8 cellular contexts compared by ENCODE assay signal in the genomic region with DNA sequence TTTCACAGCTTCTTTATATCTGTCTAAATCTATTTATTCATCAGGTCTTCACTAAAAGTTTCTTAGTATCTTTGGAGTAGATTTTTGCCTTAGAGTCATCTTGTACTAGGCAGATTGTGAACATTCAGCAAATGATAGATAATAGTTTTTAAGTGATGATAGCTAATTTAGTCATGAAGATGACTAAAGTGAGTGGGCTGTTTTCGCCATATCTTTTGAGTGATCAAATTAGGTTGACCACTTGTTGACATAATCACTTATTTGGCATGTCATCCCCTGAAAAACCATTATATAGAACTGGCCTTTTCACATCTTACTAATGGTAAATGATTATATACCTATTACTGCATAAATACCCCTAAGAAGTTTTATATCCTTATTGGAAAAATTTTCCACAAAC.
"Had no signal": no experiment of that assay in that cellular context is flagged by ENCODE, and none has a peak within 500 bp of the region (broad histone marks: within the 10 kb centered on the region; RNA-seq: fewer than 3 reads in every experiment).

No MANE protein-coding gene starts in this region.

- DNase-seq: GM23248, GOT3, H7, HFFc6, KBM-7 had no signal

- H3K36me3 ChIP-seq: HAP-1 had no signal

- ATAC-seq: HCT116 had no signal

- H3K27ac ChIP-seq: GM23248, HL-60 had no signal

- H3K4me3 ChIP-seq: GM23248, HAP-1 had no signal

- H3K9me3 ChIP-seq: HAP-1 had no signal

- H3K4me1 ChIP-seq: HAP-1 had no signal
